ENCODE assay signal across 1 cellular context in the genomic region with DNA sequence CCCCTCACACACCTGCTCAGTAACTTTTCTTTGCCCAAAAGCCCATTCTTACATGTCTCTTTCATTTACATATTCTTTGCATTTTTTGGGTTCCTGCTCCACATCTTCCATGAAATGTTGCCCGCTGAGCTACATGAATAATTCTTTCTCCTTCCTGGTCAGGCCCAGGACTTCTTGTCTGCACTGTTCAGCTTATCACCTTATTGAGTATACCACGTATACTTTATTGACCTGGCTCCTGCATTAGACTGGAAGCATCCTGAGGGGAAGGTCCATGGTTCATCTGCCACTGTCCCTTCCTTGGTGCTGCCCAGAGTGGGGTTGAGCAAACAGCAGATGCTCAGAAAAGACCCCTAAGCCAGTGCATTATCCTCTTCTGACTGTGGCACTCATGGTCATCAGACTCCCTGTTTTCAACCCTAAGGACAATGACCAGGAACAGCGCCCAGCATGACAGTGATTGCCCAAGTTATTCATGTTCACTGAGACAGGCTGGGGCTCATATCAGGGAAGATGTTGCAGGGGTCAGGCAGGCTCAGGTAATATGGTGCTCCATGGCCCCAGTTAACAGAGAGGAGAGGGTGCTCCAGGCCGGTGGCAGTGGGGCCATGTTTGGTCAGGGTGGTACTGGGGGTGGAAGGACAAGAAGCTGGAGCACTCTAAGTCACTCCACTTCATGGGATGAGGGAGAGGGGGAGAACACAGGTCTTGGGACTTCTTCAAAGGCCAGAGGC.
TF ChIP-seq lines count a peak whose summit lies in the region.

No MANE protein-coding gene starts in this region.

TF ChIP-seq in HepG2, 621 proteins besides CTCF, POLR2A, EP300 and RAD21 (continues in another document):
- no peak; the same call in 1 of the 2 replicates for TF ChIP-seq ZNF589 (CRISPR knock-in tag; conservative IDR thresholded peaks at IDR 0.05)
- no peak for TF ChIP-seq ARNT (IDR thresholded peaks at IDR 0.05)
- TF ChIP-seq JDP2 (CRISPR knock-in tag; IDR thresholded peaks at IDR 0.05; ENCODE audit: borderline replicate concordance): no peak
- TF ChIP-seq ZBTB38 (CRISPR knock-in tag; IDR thresholded peaks at IDR 0.05): no peak
- TF ChIP-seq, protein P1, sequence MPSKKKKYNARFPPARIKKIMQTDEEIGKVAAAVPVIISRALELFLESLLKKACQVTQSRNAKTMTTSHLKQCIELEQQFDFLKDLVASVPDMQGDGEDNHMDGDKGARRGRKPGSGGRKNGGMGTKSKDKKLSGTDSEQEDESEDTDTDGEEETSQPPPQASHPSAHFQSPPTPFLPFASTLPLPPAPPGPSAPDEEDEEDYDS (CRISPR knock-in tag; IDR thresholded peaks at IDR 0.05): 0 out of 2 replicates have a peak, but pooled peaks have one; percentile 11
- TF ChIP-seq, protein P2, sequence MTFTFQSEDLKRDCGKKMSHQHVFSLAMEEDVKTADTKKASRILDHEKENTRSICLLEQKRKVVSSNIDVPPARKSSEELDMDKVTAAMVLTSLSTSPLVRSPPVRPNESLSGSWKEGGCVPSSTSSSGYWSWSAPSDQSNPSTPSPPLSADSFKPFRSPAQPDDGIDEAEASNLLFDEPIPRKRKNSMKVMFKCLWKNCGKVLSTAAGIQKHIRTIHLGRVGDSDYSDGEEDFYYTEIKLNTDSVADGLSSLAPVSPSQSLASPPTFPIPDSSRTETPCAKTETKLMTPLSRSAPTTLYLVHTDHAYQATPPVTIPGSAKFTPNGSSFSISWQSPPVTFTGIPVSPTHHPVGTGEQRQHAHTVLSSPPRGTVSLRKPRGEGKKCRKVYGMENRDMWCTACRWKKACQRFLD (CRISPR knock-in tag; IDR thresholded peaks at IDR 0.05; ENCODE audit: borderline replicate concordance): no peak
- TF ChIP-seq PHF8 (CRISPR knock-in tag; IDR thresholded peaks at IDR 0.05): no peak
- TF ChIP-seq ZC3H13 (CRISPR knock-in tag; IDR thresholded peaks at IDR 0.05): no peak
- TF ChIP-seq ISL2 (CRISPR knock-in tag; IDR thresholded peaks at IDR 0.05): 0 out of 2 replicates have a peak, but pooled peaks have one; percentile 41
- peak; percentile 29; the same call in 1 of the 2 replicates for TF ChIP-seq ZBTB7A (CRISPR knock-in tag; IDR thresholded peaks at IDR 0.05)
- TF ChIP-seq, protein P3, sequence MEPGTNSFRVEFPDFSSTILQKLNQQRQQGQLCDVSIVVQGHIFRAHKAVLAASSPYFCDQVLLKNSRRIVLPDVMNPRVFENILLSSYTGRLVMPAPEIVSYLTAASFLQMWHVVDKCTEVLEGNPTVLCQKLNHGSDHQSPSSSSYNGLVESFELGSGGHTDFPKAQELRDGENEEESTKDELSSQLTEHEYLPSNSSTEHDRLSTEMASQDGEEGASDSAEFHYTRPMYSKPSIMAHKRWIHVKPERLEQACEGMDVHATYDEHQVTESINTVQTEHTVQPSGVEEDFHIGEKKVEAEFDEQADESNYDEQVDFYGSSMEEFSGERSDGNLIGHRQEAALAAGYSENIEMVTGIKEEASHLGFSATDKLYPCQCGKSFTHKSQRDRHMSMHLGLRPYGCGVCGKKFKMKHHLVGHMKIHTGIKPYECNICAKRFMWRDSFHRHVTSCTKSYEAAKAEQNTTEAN (CRISPR knock-in tag; conservative IDR thresholded peaks at IDR 0.05): no peak
- no peak for TF ChIP-seq TCF7L2 (IDR thresholded peaks at IDR 0.05; ENCODE audit: low read depth, low read length)
- TF ChIP-seq ZNF775 (CRISPR knock-in tag; IDR thresholded peaks at IDR 0.05; ENCODE audit: borderline replicate concordance): no peak
- TF ChIP-seq JUND (CRISPR knock-in tag; IDR thresholded peaks at IDR 0.05): no peak
- TF ChIP-seq SMC3 (IDR thresholded peaks at IDR 0.05; ENCODE audit: low read length): no peak; the same call in 1 of the 2 replicates
- TF ChIP-seq, protein P4, sequence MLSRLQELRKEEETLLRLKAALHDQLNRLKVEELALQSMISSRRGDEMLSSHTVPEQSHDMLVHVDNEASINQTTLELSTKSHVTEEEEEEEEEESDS (CRISPR knock-in tag; IDR thresholded peaks at IDR 0.05; ENCODE audit: borderline replicate concordance): no peak; the same call in 1 of the 2 replicates
- peak; percentile 72 for TF ChIP-seq NKX3-1 (CRISPR knock-in tag; IDR thresholded peaks at IDR 0.05)
- TF ChIP-seq, protein P5, sequence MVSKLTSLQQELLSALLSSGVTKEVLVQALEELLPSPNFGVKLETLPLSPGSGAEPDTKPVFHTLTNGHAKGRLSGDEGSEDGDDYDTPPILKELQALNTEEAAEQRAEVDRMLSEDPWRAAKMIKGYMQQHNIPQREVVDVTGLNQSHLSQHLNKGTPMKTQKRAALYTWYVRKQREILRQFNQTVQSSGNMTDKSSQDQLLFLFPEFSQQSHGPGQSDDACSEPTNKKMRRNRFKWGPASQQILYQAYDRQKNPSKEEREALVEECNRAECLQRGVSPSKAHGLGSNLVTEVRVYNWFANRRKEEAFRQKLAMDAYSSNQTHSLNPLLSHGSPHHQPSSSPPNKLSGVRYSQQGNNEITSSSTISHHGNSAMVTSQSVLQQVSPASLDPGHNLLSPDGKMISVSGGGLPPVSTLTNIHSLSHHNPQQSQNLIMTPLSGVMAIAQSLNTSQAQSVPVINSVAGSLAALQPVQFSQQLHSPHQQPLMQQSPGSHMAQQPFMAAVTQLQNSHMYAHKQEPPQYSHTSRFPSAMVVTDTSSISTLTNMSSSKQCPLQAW (CRISPR knock-in tag; IDR thresholded peaks at IDR 0.05): no peak
- TF ChIP-seq ZNF431 (CRISPR knock-in tag; IDR thresholded peaks at IDR 0.05; ENCODE audit: borderline replicate concordance, low read depth): 0 out of 2 replicates have a peak, but pooled peaks have one; percentile 17
- TF ChIP-seq HNF4G (IDR thresholded peaks at IDR 0.05; ENCODE audit: borderline replicate concordance, low read depth, low read length): no peak
- TF ChIP-seq HNF4G (CRISPR knock-in tag; IDR thresholded peaks at IDR 0.05; ENCODE audit: borderline replicate concordance, low read depth): no peak
- TF ChIP-seq WIZ (CRISPR knock-in tag; IDR thresholded peaks at IDR 0.05): no peak
- TF ChIP-seq RFX1 (IDR thresholded peaks at IDR 0.05): no peak
- no peak for TF ChIP-seq ZMYM4 (CRISPR knock-in tag; IDR thresholded peaks at IDR 0.05)
- TF ChIP-seq MEIS1 (CRISPR knock-in tag; IDR thresholded peaks at IDR 0.05; ENCODE audit: borderline replicate concordance): no peak
- no peak for TF ChIP-seq NCOA5 (CRISPR knock-in tag; IDR thresholded peaks at IDR 0.05)
- TF ChIP-seq, protein P6, sequence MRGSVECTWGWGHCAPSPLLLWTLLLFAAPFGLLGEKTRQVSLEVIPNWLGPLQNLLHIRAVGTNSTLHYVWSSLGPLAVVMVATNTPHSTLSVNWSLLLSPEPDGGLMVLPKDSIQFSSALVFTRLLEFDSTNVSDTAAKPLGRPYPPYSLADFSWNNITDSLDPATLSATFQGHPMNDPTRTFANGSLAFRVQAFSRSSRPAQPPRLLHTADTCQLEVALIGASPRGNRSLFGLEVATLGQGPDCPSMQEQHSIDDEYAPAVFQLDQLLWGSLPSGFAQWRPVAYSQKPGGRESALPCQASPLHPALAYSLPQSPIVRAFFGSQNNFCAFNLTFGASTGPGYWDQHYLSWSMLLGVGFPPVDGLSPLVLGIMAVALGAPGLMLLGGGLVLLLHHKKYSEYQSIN (CRISPR knock-in tag; IDR thresholded peaks at IDR 0.05; ENCODE audit: borderline replicate concordance): no peak
- TF ChIP-seq, protein P7, sequence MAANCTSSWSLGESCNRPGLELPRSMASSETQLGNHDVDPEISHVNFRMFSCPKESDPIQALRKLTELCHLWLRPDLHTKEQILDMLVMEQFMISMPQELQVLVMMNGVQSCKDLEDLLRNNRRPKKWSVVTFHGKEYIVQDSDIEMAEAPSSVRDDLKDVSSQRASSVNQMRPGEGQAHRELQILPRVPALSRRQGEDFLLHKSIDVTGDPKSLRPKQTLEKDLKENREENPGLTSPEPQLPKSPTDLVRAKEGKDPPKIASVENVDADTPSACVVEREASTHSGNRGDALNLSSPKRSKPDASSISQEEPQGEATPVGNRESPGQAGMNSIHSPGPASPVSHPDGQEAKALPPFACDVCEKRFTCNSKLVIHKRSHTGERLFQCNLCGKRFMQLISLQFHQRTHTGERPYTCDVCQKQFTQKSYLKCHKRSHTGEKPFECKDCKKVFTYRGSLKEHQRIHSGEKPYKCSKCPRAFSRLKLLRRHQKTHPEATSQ (CRISPR knock-in tag; IDR thresholded peaks at IDR 0.05; ENCODE audit: borderline replicate concordance): no peak
- TF ChIP-seq, protein P8, sequence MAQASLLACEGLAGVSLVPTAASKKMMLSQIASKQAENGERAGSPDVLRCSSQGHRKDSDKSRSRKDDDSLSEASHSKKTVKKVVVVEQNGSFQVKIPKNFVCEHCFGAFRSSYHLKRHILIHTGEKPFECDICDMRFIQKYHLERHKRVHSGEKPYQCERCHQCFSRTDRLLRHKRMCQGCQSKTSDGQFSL (CRISPR knock-in tag; IDR thresholded peaks at IDR 0.05): peak; percentile 49; the same call in 1 of the 2 replicates
- TF ChIP-seq, protein P9, sequence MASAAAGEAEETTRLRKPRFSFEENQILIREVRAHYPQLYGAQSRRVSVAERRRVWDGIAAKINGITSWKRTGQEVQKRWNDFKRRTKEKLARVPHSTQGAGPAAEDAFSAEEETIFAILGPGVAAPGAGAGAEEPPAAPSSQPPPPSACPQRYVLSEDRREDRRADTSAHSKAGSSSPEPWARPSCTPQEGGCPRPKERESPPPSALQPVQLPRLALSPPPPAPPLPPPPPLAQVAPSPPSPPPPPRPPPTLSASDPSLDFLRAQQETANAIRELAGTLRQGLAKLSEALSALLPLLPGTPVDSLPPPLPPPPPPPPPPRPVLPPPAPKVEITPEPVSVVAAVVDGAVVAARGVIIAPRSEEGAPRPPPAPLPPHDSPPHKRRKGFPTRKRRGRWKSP (CRISPR knock-in tag; IDR thresholded peaks at IDR 0.05): no peak; the same call in 1 of the 2 replicates
- 0 out of 2 replicates have a peak, but pooled peaks have one; percentile 10 for TF ChIP-seq TAF1 (CRISPR knock-in tag; IDR thresholded peaks at IDR 0.05)
- no peak for TF ChIP-seq ZNF296 (CRISPR knock-in tag; conservative IDR thresholded peaks at IDR 0.05)
- TF ChIP-seq ZNF746 (CRISPR knock-in tag; IDR thresholded peaks at IDR 0.05): no peak; the same call in 1 of the 2 replicates
- TF ChIP-seq TBX2 (CRISPR knock-in tag; IDR thresholded peaks at IDR 0.05; ENCODE audit: borderline replicate concordance): 0 out of 2 replicates have a peak, but pooled peaks have one; percentile 19
- TF ChIP-seq FOXK1 (CRISPR knock-in tag; IDR thresholded peaks at IDR 0.05; ENCODE audit: borderline replicate concordance, low read depth): no peak
- no peak for TF ChIP-seq ZFP41 (CRISPR knock-in tag; IDR thresholded peaks at IDR 0.05; ENCODE audit: borderline replicate concordance)
- TF ChIP-seq ZNF7 (CRISPR knock-in tag; IDR thresholded peaks at IDR 0.05): no peak
- TF ChIP-seq, protein P10, sequence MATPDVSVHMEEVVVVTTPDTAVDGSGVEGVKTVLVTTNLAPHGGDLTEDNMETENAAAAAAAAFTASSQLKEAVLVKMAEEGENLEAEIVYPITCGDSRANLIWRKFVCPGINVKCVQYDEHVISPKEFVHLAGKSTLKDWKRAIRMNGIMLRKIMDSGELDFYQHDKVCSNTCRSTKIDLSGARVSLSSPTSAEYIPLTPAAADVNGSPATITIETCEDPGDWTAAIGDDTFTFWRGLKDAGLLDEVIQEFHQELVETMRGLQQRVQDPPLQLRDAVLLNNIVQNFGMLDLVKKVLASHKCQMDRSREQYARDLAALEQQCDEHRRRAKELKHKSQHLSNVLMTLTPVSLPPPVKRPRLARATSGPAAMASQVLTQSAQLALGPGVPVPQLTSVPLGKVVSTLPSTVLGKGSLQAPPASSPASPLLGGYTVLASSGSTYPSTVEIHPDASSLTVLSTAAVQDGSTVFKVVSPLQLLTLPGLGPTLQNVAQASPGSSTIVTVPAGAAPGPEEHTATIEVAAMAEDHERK (CRISPR knock-in tag; IDR thresholded peaks at IDR 0.05; ENCODE audit: low read depth): no peak
- TF ChIP-seq ZFAT (CRISPR knock-in tag; conservative IDR thresholded peaks at IDR 0.05): no peak
- 0 out of 2 replicates have a peak, but pooled peaks have one; percentile 47 for TF ChIP-seq NFIC (IDR thresholded peaks at IDR 0.05; ENCODE audit: low read length)
- no peak for TF ChIP-seq REL (CRISPR knock-in tag; conservative IDR thresholded peaks at IDR 0.05)
- TF ChIP-seq ZNF878 (CRISPR knock-in tag; IDR thresholded peaks at IDR 0.05): no peak; the same call in 1 of the 2 replicates
- TF ChIP-seq, protein P11, sequence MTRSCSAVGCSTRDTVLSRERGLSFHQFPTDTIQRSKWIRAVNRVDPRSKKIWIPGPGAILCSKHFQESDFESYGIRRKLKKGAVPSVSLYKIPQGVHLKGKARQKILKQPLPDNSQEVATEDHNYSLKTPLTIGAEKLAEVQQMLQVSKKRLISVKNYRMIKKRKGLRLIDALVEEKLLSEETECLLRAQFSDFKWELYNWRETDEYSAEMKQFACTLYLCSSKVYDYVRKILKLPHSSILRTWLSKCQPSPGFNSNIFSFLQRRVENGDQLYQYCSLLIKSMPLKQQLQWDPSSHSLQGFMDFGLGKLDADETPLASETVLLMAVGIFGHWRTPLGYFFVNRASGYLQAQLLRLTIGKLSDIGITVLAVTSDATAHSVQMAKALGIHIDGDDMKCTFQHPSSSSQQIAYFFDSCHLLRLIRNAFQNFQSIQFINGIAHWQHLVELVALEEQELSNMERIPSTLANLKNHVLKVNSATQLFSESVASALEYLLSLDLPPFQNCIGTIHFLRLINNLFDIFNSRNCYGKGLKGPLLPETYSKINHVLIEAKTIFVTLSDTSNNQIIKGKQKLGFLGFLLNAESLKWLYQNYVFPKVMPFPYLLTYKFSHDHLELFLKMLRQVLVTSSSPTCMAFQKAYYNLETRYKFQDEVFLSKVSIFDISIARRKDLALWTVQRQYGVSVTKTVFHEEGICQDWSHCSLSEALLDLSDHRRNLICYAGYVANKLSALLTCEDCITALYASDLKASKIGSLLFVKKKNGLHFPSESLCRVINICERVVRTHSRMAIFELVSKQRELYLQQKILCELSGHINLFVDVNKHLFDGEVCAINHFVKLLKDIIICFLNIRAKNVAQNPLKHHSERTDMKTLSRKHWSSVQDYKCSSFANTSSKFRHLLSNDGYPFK (CRISPR knock-in tag; IDR thresholded peaks at IDR 0.05; ENCODE audit: borderline replicate concordance): peak; percentile 73
- TF ChIP-seq RAD51 (IDR thresholded peaks at IDR 0.05; ENCODE audit: borderline replicate concordance): no peak
- no peak for TF ChIP-seq ZSCAN21 (CRISPR knock-in tag; IDR thresholded peaks at IDR 0.05; ENCODE audit: borderline replicate concordance)
- TF ChIP-seq, protein P12, sequence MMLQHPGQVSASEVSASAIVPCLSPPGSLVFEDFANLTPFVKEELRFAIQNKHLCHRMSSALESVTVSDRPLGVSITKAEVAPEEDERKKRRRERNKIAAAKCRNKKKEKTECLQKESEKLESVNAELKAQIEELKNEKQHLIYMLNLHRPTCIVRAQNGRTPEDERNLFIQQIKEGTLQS (CRISPR knock-in tag; IDR thresholded peaks at IDR 0.05): no peak
- TF ChIP-seq ZNF326 (CRISPR knock-in tag; IDR thresholded peaks at IDR 0.05; ENCODE audit: borderline replicate concordance): no peak; the same call in 1 of the 2 replicates
- peak; percentile 65; the same call in 1 of the 2 replicates for TF ChIP-seq AKAP8 (CRISPR knock-in tag; IDR thresholded peaks at IDR 0.05)
